ENCODE assay signal across 13 cellular contexts in genomic region chr3:184822654-184823053, GRCh38.
"Had no signal": no experiment of that assay in that cellular context is flagged by ENCODE, and none has a peak within 500 bp of the region (broad histone marks: within the 10 kb centered on the region; RNA-seq: fewer than 3 reads in every experiment).

No MANE protein-coding gene starts in this region.

- DNase-seq: activated CD4-positive, CD25-positive, alpha-beta regulatory T cell treated with anti-CD3 and anti-CD28 coated beads, Interleukin-2, amount 50 U/mL, for 72 hours; activated naive CD4-positive, alpha-beta T cell treated with anti-CD3 and anti-CD28 coated beads, Interleukin-2, amount 10 ng/mL, durations not matched to agents 7 days and 5 days; caudate nucleus; cortex of kidney; effector CD4-positive, alpha-beta T cell; retina; stimulated activated naive CD8-positive, alpha-beta T cell treated with anti-CD3 and anti-CD28 coated beads, Interleukin-15, Interleukin-2, amounts not matched to agents 100 U/mL and 50 U/mL, for 24 hours; trophoblast cell had no signal

- ATAC-seq: left lobe of liver; natural killer cell treated with Interleukin-12 subunit alpha and Interleukin-12 subunit beta and Interleukin-15 and Interleukin-18, amount 100 ng/mL, for 72 hours; stimulated activated naive CD8-positive, alpha-beta T cell treated with anti-CD3 and anti-CD28 coated beads, Interleukin-15, Interleukin-2, amounts not matched to agents 100 U/mL and 50 U/mL, for 24 hours had no signal

- FAIRE-seq: frontal cortex, keratinocyte had no signal

- H3K4me3 ChIP-seq: esophagus muscularis mucosa had no signal
